In genomic region chr10:126156012-126156411, GRCh38 we compare ENCODE assay signal across 24 cellular contexts.
DNase-seq lines count a peak whose midpoint lies in the region; ATAC-seq and TF ChIP-seq lines count a peak whose summit lies in the region.
"Had no signal": no experiment of that assay in that cellular context is flagged by ENCODE, and none has a peak within 500 bp of the region (broad histone marks: within the 10 kb centered on the region; RNA-seq: fewer than 3 reads in every experiment).

No MANE protein-coding gene starts in this region.

- peak overlapping the region in 6 of 11 experiments; percentile 5 to 37 (median 32); a peak in 5 of 22 replicates for H3K4me2 ChIP-seq in BLaER1 treated with 17β-estradiol and CSF1 and Interleukin-3, amounts not matched to agents 10 nM and 100 nM
- H3K4me2 ChIP-seq: smooth muscle cell had no signal

- H3K9ac ChIP-seq in BLaER1 treated with 17β-estradiol and CSF1 and Interleukin-3, amounts not matched to agents 10 nM and 100 nM: no peak overlapping the region
- H3K9ac ChIP-seq: GM23248 had no signal

- no peaks in the 10 kb centered on the region for H3K36me3 Mint-ChIP-seq in activated CD4-positive, alpha-beta T cell treated with anti-CD3 and anti-CD28 coated beads, Interleukin-2, amount 10 ng/mL, durations not matched to agents 7 days and 5 days (ENCODE audit: low read depth)

- no peak overlapping the region for H3K27ac ChIP-seq in BLaER1 treated with 17β-estradiol and CSF1 and Interleukin-3, amounts not matched to agents 10 nM and 100 nM
- no peak overlapping the region for H3K27ac ChIP-seq in foreskin keratinocyte
- H3K27ac ChIP-seq: brain microvascular endothelial cell, colonic mucosa, GM23248, HL-60, Peyer's patch, thoracic aorta had no signal

- no peak overlapping the region for H3K4me3 Mint-ChIP-seq in activated CD4-positive, alpha-beta T cell treated with anti-CD3 and anti-CD28 coated beads, Interleukin-2, amount 10 ng/mL, durations not matched to agents 7 days and 5 days
- H3K4me3 Mint-ChIP-seq: activated CD4-positive, alpha-beta memory T cell treated with anti-CD3 and anti-CD28 coated beads, Interleukin-2, amount 10 ng/mL, durations not matched to agents 7 days and 5 days; CD4-positive, alpha-beta T cell; T-helper 2 cell treated with Interferon-gamma antibody and Interleukin-4, amounts not matched to agents 5 μg/mL and 100 μg/mL, for 36 hours had no signal

- peaks cover 7 to 17% (median 12%) of the 10 kb centered on the region in 10 experiments; a peak in 18 of 20 replicates for H3K4me1 ChIP-seq in BLaER1 treated with 17β-estradiol and CSF1 and Interleukin-3, amounts not matched to agents 10 nM and 100 nM
- peaks cover 6% of the 10 kb centered on the region for H3K4me1 ChIP-seq in foreskin keratinocyte
- H3K4me1 ChIP-seq: colonic mucosa, Peyer's patch had no signal

- DNase-seq in DMS153 (lab: John Stamatoyannopoulos, UW): peak; percentile 74
- DNase-seq in NCI-H2029 treated with DMSO at 0.1 percent for 48 hours (lab: John Stamatoyannopoulos, UW): peak; percentile 14
- DNase-seq in foreskin keratinocyte: peak; percentile 13 to 47
- no peak for DNase-seq in SHP77 treated with DMSO at 0.1 percent for 48 hours (lab: John Stamatoyannopoulos, UW)
- no peak for DNase-seq in cerebellum (ENCODE audit: low spot score)
- no peak for DNase-seq in activated CD4-positive, alpha-beta T cell treated with anti-CD3 and anti-CD28 coated beads, Interleukin-2, amount 10 ng/mL, durations not matched to agents 7 days and 5 days
- DNase-seq: activated CD4-positive, alpha-beta memory T cell treated with anti-CD3 and anti-CD28 coated beads, Interleukin-2, amount 10 ng/mL, durations not matched to agents 7 days and 5 days; brain microvascular endothelial cell; CD4-positive, alpha-beta T cell; colonic mucosa; DMS79 treated with DMSO at 0.1 percent for 48 hours; GM23248; NCI-H345; occipital lobe; Peyer's patch; stimulated activated CD4-positive, alpha-beta T cell treated with anti-CD3 and anti-CD28 coated beads, Interleukin-2, amount 100 ng/mL, for 48 hours; stimulated activated naive CD4-positive, alpha-beta T cell had no signal

- peak; percentile 41 for ATAC-seq in foreskin keratinocyte
- ATAC-seq: SK-N-SH treated with all-trans-retinoic acid at 6 μM for 48 hours had no signal

- no peak overlapping the region for H3K4me3 ChIP-seq in BLaER1 treated with 17β-estradiol and CSF1 and Interleukin-3, amounts not matched to agents 10 nM and 100 nM
- H3K4me3 ChIP-seq: colonic mucosa, GM23248, lung, Peyer's patch, smooth muscle cell, thoracic aorta had no signal

- H3K27ac Mint-ChIP-seq in activated CD4-positive, alpha-beta T cell treated with anti-CD3 and anti-CD28 coated beads, Interleukin-2, amount 10 ng/mL, durations not matched to agents 7 days and 5 days: no peak overlapping the region
- H3K27ac Mint-ChIP-seq: activated CD4-positive, alpha-beta memory T cell treated with anti-CD3 and anti-CD28 coated beads, Interleukin-2, amount 10 ng/mL, durations not matched to agents 7 days and 5 days; CD4-positive, alpha-beta T cell; T-helper 2 cell treated with Interferon-gamma antibody and Interleukin-4, amounts not matched to agents 5 μg/mL and 100 μg/mL, for 36 hours had no signal

- H3K36me3 ChIP-seq in BLaER1 treated with 17β-estradiol and CSF1 and Interleukin-3, amounts not matched to agents 10 nM and 100 nM: no peaks in the 10 kb centered on the region
- H3K36me3 ChIP-seq: brain microvascular endothelial cell, colonic mucosa, Peyer's patch, thoracic aorta had no signal

- peaks cover 2% of the 10 kb centered on the region for H3K4me1 Mint-ChIP-seq in activated CD4-positive, alpha-beta T cell treated with anti-CD3 and anti-CD28 coated beads, Interleukin-2, amount 10 ng/mL, durations not matched to agents 7 days and 5 days
- H3K4me1 Mint-ChIP-seq: activated CD4-positive, alpha-beta memory T cell treated with anti-CD3 and anti-CD28 coated beads, Interleukin-2, amount 10 ng/mL, durations not matched to agents 7 days and 5 days had no signal

- peaks cover 0 to 5% (median 2%) of the 10 kb centered on the region in 11 experiments; a peak in 10 of 22 replicates for H3K9me3 ChIP-seq in BLaER1 treated with 17β-estradiol and CSF1 and Interleukin-3, amounts not matched to agents 10 nM and 100 nM (replicated peaks in 1 of 11)
- H3K9me3 ChIP-seq: colonic mucosa, Peyer's patch had no signal

- CTCF ChIA-PET in activated CD4-positive, alpha-beta T cell treated with anti-CD3 and anti-CD28 coated beads, Interleukin-2, amount 10 ng/mL, durations not matched to agents 7 days and 5 days (lab: Charles Lee): no interaction called here

- POLR2A ChIA-PET in activated CD4-positive, alpha-beta T cell treated with anti-CD3 and anti-CD28 coated beads, Interleukin-2, amount 10 ng/mL, durations not matched to agents 7 days and 5 days (lab: Charles Lee): no interaction called here

- no peaks in the 10 kb centered on the region for H3K9me3 Mint-ChIP-seq in activated CD4-positive, alpha-beta T cell treated with anti-CD3 and anti-CD28 coated beads, Interleukin-2, amount 10 ng/mL, durations not matched to agents 7 days and 5 days
- H3K9me3 Mint-ChIP-seq: CD4-positive, alpha-beta T cell; T-helper 2 cell treated with Interferon-gamma antibody and Interleukin-4, amounts not matched to agents 5 μg/mL and 100 μg/mL, for 36 hours had no signal

- TF ChIP-seq CTCF in foreskin keratinocyte (conservative IDR thresholded peaks at IDR 0.05): no peak

- H3K27me3 Mint-ChIP-seq in activated CD4-positive, alpha-beta T cell treated with anti-CD3 and anti-CD28 coated beads, Interleukin-2, amount 10 ng/mL, durations not matched to agents 7 days and 5 days: no peaks in the 10 kb centered on the region
- H3K27me3 Mint-ChIP-seq: activated CD4-positive, alpha-beta memory T cell treated with anti-CD3 and anti-CD28 coated beads, Interleukin-2, amount 10 ng/mL, durations not matched to agents 7 days and 5 days had no signal

- no peaks in the 10 kb centered on the region for H3K27me3 ChIP-seq in BLaER1 treated with 17β-estradiol and CSF1 and Interleukin-3, amounts not matched to agents 10 nM and 100 nM
- H3K27me3 ChIP-seq in foreskin keratinocyte: peaks cover 2% of the 10 kb centered on the region
- H3K27me3 ChIP-seq: brain microvascular endothelial cell, colonic mucosa, Peyer's patch had no signal

- no peaks in the 10 kb centered on the region for H4K20me1 ChIP-seq in BLaER1 treated with 17β-estradiol and CSF1 and Interleukin-3, amounts not matched to agents 10 nM and 100 nM

Comparison
In these comparisons a context has a peak if more than half of its experiments do, and no peak if none do; other contexts are left out.
1. DNase-seq: peak in DMS153 (single experiment), NCI-H2029 treated with DMSO at 0.1 percent for 48 hours (single experiment) and foreskin keratinocyte (2 of 2); none in SHP77 treated with DMSO at 0.1 percent for 48 hours (single experiment), cerebellum (single experiment) and activated CD4-positive, alpha-beta T cell treated with anti-CD3 and anti-CD28 coated beads, Interleukin-2, amount 10 ng/mL, durations not matched to agents 7 days and 5 days (single experiment).